In the genomic region with DNA sequence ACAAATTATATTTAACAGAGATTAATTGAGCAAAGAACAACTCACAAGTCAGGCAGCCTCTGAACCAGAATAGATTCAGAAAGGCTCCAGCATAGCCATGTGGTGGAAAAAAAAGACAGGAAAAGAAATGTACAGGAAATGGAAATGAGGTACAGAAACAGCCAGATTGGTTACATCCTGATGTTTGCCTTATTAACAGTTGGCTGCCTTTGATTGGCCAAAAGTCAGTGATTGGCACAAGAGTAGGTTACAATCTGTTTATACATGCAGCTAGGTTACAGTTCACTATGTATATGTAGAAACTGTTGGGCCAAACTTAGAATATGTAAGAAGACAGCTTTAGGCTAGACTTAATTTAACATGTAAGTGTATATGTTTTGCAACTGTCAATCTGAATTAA, we compare ENCODE assay signal across 16 cellular contexts.
"Had no signal": no experiment of that assay in that cellular context is flagged by ENCODE, and none has a peak within 500 bp of the region (broad histone marks: within the 10 kb centered on the region; RNA-seq: fewer than 3 reads in every experiment).

No MANE protein-coding gene starts in this region.

- H3K4me3 ChIP-seq: adrenal gland, colonic mucosa, lower lobe of right lung, neural progenitor cell, testis had no signal

- H3K9ac ChIP-seq: neural progenitor cell, parathyroid adenoma had no signal

- H3K4me1 ChIP-seq: adrenal gland, colonic mucosa, lower lobe of right lung, neural progenitor cell, testis had no signal

- H3K36me3 ChIP-seq: adrenal gland, colonic mucosa, lower lobe of right lung, neural progenitor cell had no signal

- ATAC-seq: effector memory CD8-positive, alpha-beta T cell; lower lobe of right lung; stimulated activated naive CD8-positive, alpha-beta T cell treated with anti-CD3 and anti-CD28 coated beads, Interleukin-15, amount 100 ng/mL, for 72 hours had no signal

- H3K27ac ChIP-seq: adrenal gland, colonic mucosa, lower lobe of right lung, neural progenitor cell, parathyroid adenoma, testis had no signal

- H3K27me3 ChIP-seq: adrenal gland, colonic mucosa, neural progenitor cell, testis had no signal

- DNase-seq: activated CD4-positive, alpha-beta T cell treated with anti-CD3 and anti-CD28 coated beads, Interleukin-2, amount 10 ng/mL, durations not matched to agents 7 days and 5 days; activated CD4-positive, CD25-positive, alpha-beta regulatory T cell; activated naive CD4-positive, alpha-beta T cell treated with anti-CD3 and anti-CD28 coated beads, Interleukin-2, amount 50 U/mL, for 16 hours; activated T-cell treated with anti-CD3 and anti-CD28 coated beads for 4 hours; adrenal gland; caudate nucleus; colonic mucosa; effector memory CD8-positive, alpha-beta T cell; erythroblast; hippocampal formation; lower lobe of right lung; stimulated activated CD4-positive, alpha-beta T cell treated with anti-CD3 and anti-CD28 coated beads, Interleukin-4, amount 100 ng/mL, for 24 hours; stimulated activated naive CD8-positive, alpha-beta T cell treated with anti-CD3 and anti-CD28 coated beads, Interleukin-15, amount 100 ng/mL, for 72 hours; testis had no signal

- H3K4me2 ChIP-seq: neural progenitor cell had no signal

- H3K9me3 ChIP-seq: adrenal gland, colonic mucosa, lower lobe of right lung, testis had no signal
